13 cellular contexts compared by ENCODE assay signal in the genomic region with DNA sequence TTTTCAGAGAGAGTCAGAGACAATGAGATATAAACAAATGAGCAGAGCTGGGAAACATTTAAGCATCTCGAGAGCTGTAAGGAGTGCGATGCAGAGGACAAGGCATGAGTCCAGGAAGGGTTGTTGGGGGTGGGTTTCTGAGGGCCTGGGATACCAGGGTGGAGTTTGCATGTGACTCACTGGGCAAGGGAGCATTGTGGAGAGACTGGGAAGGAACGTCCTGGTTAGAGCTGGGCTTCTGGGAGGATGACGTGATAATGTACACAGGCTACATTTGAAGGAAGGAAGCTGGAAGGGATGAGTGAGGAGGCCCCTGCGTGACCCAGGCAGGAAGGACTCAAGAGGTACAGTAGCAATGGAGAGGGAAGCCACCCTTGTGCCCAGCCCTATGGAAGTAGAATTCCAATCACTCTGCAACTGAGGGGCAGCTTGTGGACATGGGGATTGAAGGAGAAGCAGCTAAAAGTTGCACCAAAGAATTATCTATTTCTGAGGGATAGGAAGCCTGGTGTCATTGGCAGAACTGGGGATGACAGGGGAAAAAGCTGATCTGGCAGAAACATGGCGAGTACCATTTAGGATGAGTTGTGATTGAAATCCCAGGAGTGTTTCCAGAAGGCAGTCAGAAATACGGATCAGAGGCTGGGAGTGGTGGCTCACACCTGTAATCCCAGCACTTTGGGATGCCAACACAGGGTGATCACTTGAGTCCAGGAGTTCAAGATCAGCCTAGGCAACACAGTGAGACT. TPM values are rescaled to one million over a fixed set of nuclear protein-coding genes. Genes with fewer than 3 reads are reported as not detected.
DNase-seq lines count a peak whose midpoint lies in the region; ATAC-seq and TF ChIP-seq lines count a peak whose summit lies in the region.
"Had no signal": no experiment of that assay in that cellular context is flagged by ENCODE, and none has a peak within 500 bp of the region (broad histone marks: within the 10 kb centered on the region; RNA-seq: fewer than 3 reads in every experiment).

No MANE protein-coding gene starts in this region.

- H3K9me3 ChIP-seq in IMR-90 (ENCODE audit: control insufficient read depth, insufficient read depth, low read length) (no peaks in the 10 kb centered on the region), muscle layer of duodenum (ENCODE audit: control insufficient read depth in 1 of 2, low read length in 2 of 2) (no peaks in the 10 kb centered on the region), Karpas-422 (ENCODE audit: low read length) (no peaks in the 10 kb centered on the region)
- H3K9me3 ChIP-seq: esophagus squamous epithelium had no signal

- H3K4me3 ChIP-seq in IMR-90 (ENCODE audit: insufficient read depth, low read depth, low read length) = no peak overlapping the region
- H3K4me3 ChIP-seq in muscle layer of duodenum (ENCODE audit: low read depth in 1 of 2, low read length in 2 of 2) = no peak overlapping the region
- H3K4me3 ChIP-seq in Karpas-422 (ENCODE audit: low read length) = no peak overlapping the region
- H3K4me3 ChIP-seq: esophagus squamous epithelium had no signal

- BruUV-seq in IMR-90 (replicated peaks; lab: Mats Ljungman, UMichigan) = no TSS peak

- H3K4me1 ChIP-seq in IMR-90 (ENCODE audit: control insufficient read depth, insufficient read depth, low read length) (peaks cover 42% of the 10 kb centered on the region), muscle layer of duodenum (ENCODE audit: control insufficient read depth in 1 of 2, insufficient read depth in 2 of 2, low read length in 2 of 2) (peaks cover 2 to 4% of the 10 kb centered on the region in 2 donors), Karpas-422 (ENCODE audit: low read length) (peaks cover 9% of the 10 kb centered on the region)

- intact Hi-C loops in IMR-90 (cut with micrococcal nuclease) = no loop called here

- peak overlapping the region; percentile 61 for H4K5ac ChIP-seq in IMR-90 (ENCODE audit: low read depth, low read length)

- H3K4ac ChIP-seq in IMR-90 (ENCODE audit: low read depth, low read length) = peak overlapping the region; percentile 96

- H3K14ac ChIP-seq in IMR-90 (replicated peaks; ENCODE audit: low read depth, low read length) = peak overlapping the region; percentile 84

- dilution Hi-C loops in IMR-90 (cut with HindIII; ENCODE audit: low sequenced_read_pairs, unreplicated experiment) = no loop called here

- H2BK5ac ChIP-seq in IMR-90 (ENCODE audit: low read depth, low read length, poor library complexity, severe bottlenecking) = peak overlapping the region; percentile 82

- no peaks in the 10 kb centered on the region for H3K79me2 ChIP-seq in Karpas-422 (ENCODE audit: low read length)

- H3K9ac ChIP-seq in IMR-90 (ENCODE audit: low read depth, low read length) = peak overlapping the region; percentile 1; the same call in 1 of the 2 replicates
- no peak overlapping the region for H3K9ac ChIP-seq in Karpas-422 (ENCODE audit: low read length)

- peak overlapping the region; percentile 77 to 91 for H4K8ac ChIP-seq in IMR-90 (ENCODE audit: low read depth in 2 of 2, low read length in 2 of 2)

- no peak; the same call in 1 of the 2 replicates for TF ChIP-seq RAD21 in IMR-90 (IDR thresholded peaks at IDR 0.05; ENCODE audit: low read length)

- H4K91ac ChIP-seq in IMR-90 (ENCODE audit: insufficient read depth, low read depth, low read length) = peak overlapping the region; percentile 97

- H4K20me1 ChIP-seq in IMR-90 (ENCODE audit: insufficient read depth, low read length) (no peaks in the 10 kb centered on the region), Karpas-422 (ENCODE audit: insufficient read depth, low read depth, low read length) (no peaks in the 10 kb centered on the region)

- H2BK120ac ChIP-seq in IMR-90 (ENCODE audit: low read depth, low read length) = peak overlapping the region; percentile 98

- peak overlapping the region; percentile 85 for H3K56ac ChIP-seq in IMR-90 (ENCODE audit: extremely low read depth, insufficient read depth, low read length)

- H3K27me3 ChIP-seq in IMR-90 (ENCODE audit: control insufficient read depth, insufficient read depth, low read length) (no peaks in the 10 kb centered on the region), muscle layer of duodenum (ENCODE audit: low read depth, low read length) (no peaks in the 10 kb centered on the region), Karpas-422 (ENCODE audit: low read length) (no peaks in the 10 kb centered on the region)
- H3K27me3 ChIP-seq: esophagus squamous epithelium had no signal

- ATAC-seq in IMR-90 (ENCODE audit: low read depth) (peak; percentile 91), HG02571 (IDR thresholded peaks at IDR 0.05; ENCODE audit: unreplicated experiment) (no peak)
- ATAC-seq: activated T-cell treated with anti-CD3 and anti-CD28 coated beads, Interleukin-2, amount 50 U/mL, for 72 hours had no signal

- peak overlapping the region; percentile 99; the same call in 2 of the 3 replicates for H2BK15ac ChIP-seq in IMR-90 (ENCODE audit: low read depth, low read length)

- no peaks in the 10 kb centered on the region for H3K9me2 ChIP-seq in Karpas-422 (replicated peaks; ENCODE audit: insufficient read depth, low read length)

- CTCF ChIA-PET in IMR-90 (lab: Yijun Ruan, JAX) = interaction anchor here (0.6 to 0.8 kb wide), 3 partner anchors 65 to 1801 kb away, joined by 3 to 5 read pairs (median 3); a partner anchor contains a TSS

- POLR2A ChIA-PET in IMR-90 (lab: Charles Lee; ENCODE audit: unreplicated experiment) = no interaction called here

- DNase-seq in AG20443 (ENCODE audit: low spot score) (peak; percentile 94), IMR-90 (peak; percentile 100), dedifferentiated amniotic fluid mesenchymal stem cell (ENCODE audit: extremely low spot score) (peak; percentile 96), Karpas-422 (no peak), NCI-H774 (lab: John Stamatoyannopoulos, UW) (no peak)
- no peak for DNase-seq in activated effector memory CD4-positive, alpha-beta T cell treated with Interleukin-2 at 50 U/mL for 16 hours
- DNase-seq: activated T-cell treated with anti-CD3 and anti-CD28 coated beads, Interleukin-2, amount 50 U/mL, for 72 hours; central memory CD4-positive, alpha-beta T cell; esophagus squamous epithelium; SIG-M5; stimulated activated naive CD4-positive, alpha-beta T cell treated with Interleukin-2 at 50 U/mL for 16 hours had no signal

- peak overlapping the region; percentile 91 for H2AK5ac ChIP-seq in IMR-90 (ENCODE audit: low read depth, low read length)

- peak overlapping the region; percentile 93 for H2BK20ac ChIP-seq in IMR-90 (ENCODE audit: low read depth, low read length)

- H3K18ac ChIP-seq in IMR-90 (ENCODE audit: low read depth, low read length) = peak overlapping the region; percentile 44

- no peak for TF ChIP-seq POLR2A in IMR-90 (IDR thresholded peaks at IDR 0.05; ENCODE audit: low read depth, low read length)

- peak overlapping the region; percentile 2; the same call in 1 of the 2 replicates for H3K4me2 ChIP-seq in IMR-90 (ENCODE audit: low read depth, low read length)
- no peak overlapping the region for H3K4me2 ChIP-seq in Karpas-422 (ENCODE audit: low read depth, low read length, poor library complexity, severe bottlenecking)

- peak overlapping the region; percentile 80 for H3K23ac ChIP-seq in IMR-90 (ENCODE audit: low read depth, low read length)

- no peak for TF ChIP-seq CTCF in IMR-90 (conservative IDR thresholded peaks at IDR 0.05; ENCODE audit: low read depth, low read length)

- H3K79me1 ChIP-seq in IMR-90 (ENCODE audit: low read depth in 1 of 2, low read length in 2 of 2) = peaks cover 9 to 63% of the 10 kb centered on the region in 2 experiments; a peak in 3 of 4 replicates

- WGBS in IMR-90 (ENCODE audit: extremely low coverage in 2 of 2, insufficient read length in 1 of 2), 2 experiments = 40% methylated on average over 5 of the region's 7 CpGs; no CpG with 5 or more reads in 1 of the 2 experiments

- H2AK9ac ChIP-seq in IMR-90 (replicated peaks; ENCODE audit: low read depth, low read length, poor library complexity) = peak overlapping the region; percentile 5

- in situ Hi-C loops in IMR-90 (cut with MboI; ENCODE audit: low sequenced_read_pairs) = loop anchor here (5.0 kb wide), 1 partner anchor 70 kb away; a partner anchor contains a TSS

- H2AFZ ChIP-seq in IMR-90 (replicated peaks; ENCODE audit: low read length, poor library complexity) = peak overlapping the region; percentile 46
- no peak overlapping the region for H2AFZ ChIP-seq in Karpas-422 (ENCODE audit: low read length)

- peak overlapping the region; percentile 77 for H3K27ac ChIP-seq in IMR-90 (ENCODE audit: insufficient read depth, low read length)
- peak overlapping the region; percentile 37 for H3K27ac ChIP-seq in muscle layer of duodenum (ENCODE audit: low read length)
- no peak overlapping the region for H3K27ac ChIP-seq in Karpas-422 (ENCODE audit: low read length)

- peaks cover 19% of the 10 kb centered on the region for H3K36me3 ChIP-seq in IMR-90 (ENCODE audit: control insufficient read depth, insufficient read depth, low read length)
- no peaks in the 10 kb centered on the region for H3K36me3 ChIP-seq in muscle layer of duodenum (ENCODE audit: control insufficient read depth in 1 of 2, insufficient read depth in 2 of 2, low read length in 2 of 2)
- H3K36me3 ChIP-seq in Karpas-422 (ENCODE audit: insufficient read depth, low read length) = no peaks in the 10 kb centered on the region

- peaks cover 57% of the 10 kb centered on the region for H3K9me1 ChIP-seq in IMR-90 (ENCODE audit: insufficient read depth, low read length)

TF ChIP-seq in IMR-90, 13 proteins besides CTCF, POLR2A, EP300 and RAD21 (continues in another document):
- TF ChIP-seq CHD1 (IDR thresholded peaks at IDR 0.05; ENCODE audit: low read depth, low read length) (0 out of 2 replicates have a peak, but pooled peaks have one; percentile 46), MXI1 (IDR thresholded peaks at IDR 0.05; ENCODE audit: borderline replicate concordance, low read depth, low read length) (0 out of 2 replicates have a peak, but pooled peaks have one; percentile 34), FOS (IDR thresholded peaks at IDR 0.05; ENCODE audit: low read depth, low read length) (peak; percentile 78), SMC3 (IDR thresholded peaks at IDR 0.05; ENCODE audit: low read depth, low read length) (no peak; the same call in 1 of the 2 replicates)
- TF ChIP-seq, protein P1, sequence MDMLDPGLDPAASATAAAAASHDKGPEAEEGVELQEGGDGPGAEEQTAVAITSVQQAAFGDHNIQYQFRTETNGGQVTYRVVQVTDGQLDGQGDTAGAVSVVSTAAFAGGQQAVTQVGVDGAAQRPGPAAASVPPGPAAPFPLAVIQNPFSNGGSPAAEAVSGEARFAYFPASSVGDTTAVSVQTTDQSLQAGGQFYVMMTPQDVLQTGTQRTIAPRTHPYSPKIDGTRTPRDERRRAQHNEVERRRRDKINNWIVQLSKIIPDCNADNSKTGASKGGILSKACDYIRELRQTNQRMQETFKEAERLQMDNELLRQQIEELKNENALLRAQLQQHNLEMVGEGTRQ (IDR thresholded peaks at IDR 0.05; ENCODE audit: low read depth, low read length) = peak; percentile 43; the same call in 1 of the 2 replicates

RNA-seq across cellular contexts. Expression of a gene that starts 59.3 kb away (rescaled TPM):
- total RNA-seq in IMR-90 (2012; rRNA removed) = 5.3 and 5.7 TPM in 2 replicates
- polyA plus RNA-seq in IMR-90 (2012; rRNA removed) = 2.9 and 3.3 TPM in 2 replicates
- polyA plus RNA-seq in IMR-90 (2012; cell fraction: cytosol; rRNA removed) = 2.4 and 2.9 TPM in 2 replicates
- 2.3 and 2.4 TPM in 2 replicates for polyA plus RNA-seq in IMR-90 (2012; cell fraction: nucleus; rRNA removed; ENCODE audit: low replicate concordance)
- 1.6 TPM in 1 of 2 replicates, not detected in the other for total RNA-seq in Karpas-422 (2014; rRNA removed; shearing (Covaris generic); ENCODE audit: low replicate concordance)

Comparison
In these comparisons a context has a peak if more than half of its experiments do, and no peak if none do; other contexts are left out.
1. DNase-seq: peak in AG20443 (single experiment), IMR-90 (single experiment) and dedifferentiated amniotic fluid mesenchymal stem cell (single experiment); none in Karpas-422 (single experiment), activated effector memory CD4-positive, alpha-beta T cell treated with Interleukin-2 at 50 U/mL for 16 hours (single experiment) and NCI-H774 (single experiment).